Comparison of ENCODE assay signal across 8 cellular contexts in genomic region chr12:108337235-108338223, GRCh38. TPM values are rescaled to one million over a fixed set of nuclear protein-coding genes. Genes with fewer than 3 reads are reported as not detected.
DNase-seq lines count a peak whose midpoint lies in the region; ATAC-seq and TF ChIP-seq lines count a peak whose summit lies in the region.

No MANE protein-coding gene starts in this region.

- no peak overlapping the region for H2AFZ ChIP-seq in Karpas-422 (ENCODE audit: low read length)

- H3K4me3 ChIP-seq in Karpas-422 (ENCODE audit: low read length) (no peak overlapping the region), left lung (peak overlapping the region in 1 of 2 donors; percentile 35)

- H3K79me2 ChIP-seq in Karpas-422 (ENCODE audit: low read length) = no peaks in the 10 kb centered on the region

- intact Hi-C loops in left lung (cut with DNase I) = no loop called here

- H3K27me3 ChIP-seq in Karpas-422 (ENCODE audit: low read length) (no peaks in the 10 kb centered on the region), left lung (peaks cover 0 to 14% of the 10 kb centered on the region in 2 donors)

- H4K20me1 ChIP-seq in Karpas-422 (ENCODE audit: insufficient read depth, low read depth, low read length) = no peaks in the 10 kb centered on the region

- no peaks in the 10 kb centered on the region for H3K9me2 ChIP-seq in Karpas-422 (replicated peaks; ENCODE audit: insufficient read depth, low read length)

- H3K27ac ChIP-seq in Karpas-422 (ENCODE audit: low read length) (no peak overlapping the region), left lung (peak overlapping the region in 1 of 2 donors; percentile 57)

- in situ Hi-C loops in T47D (cut with HindIII; ENCODE audit: low pct_unique_long_range_greater_than_20kb, low sequenced_read_pairs) = no loop called here

- ATAC-seq in left lung (peak; percentile 34), GM21825 (IDR thresholded peaks at IDR 0.05; ENCODE audit: unreplicated experiment) (no peak)

- peak; percentile 46 to 48 for TF ChIP-seq CTCF in left lung (IDR thresholded peaks at IDR 0.05)

- no peaks in the 10 kb centered on the region for H3K9me3 ChIP-seq in Karpas-422 (ENCODE audit: low read length)
- H3K9me3 ChIP-seq in left lung = no peaks in the 10 kb centered on the region

- no peak overlapping the region for H3K4me2 ChIP-seq in Karpas-422 (ENCODE audit: low read depth, low read length, poor library complexity, severe bottlenecking)

- H3K4me1 ChIP-seq in Karpas-422 (ENCODE audit: low read length) = no peaks in the 10 kb centered on the region
- H3K4me1 ChIP-seq in left lung = peaks cover 8 to 68% of the 10 kb centered on the region in 2 donors

- H3K36me3 ChIP-seq in Karpas-422 (ENCODE audit: insufficient read depth, low read length) = no peaks in the 10 kb centered on the region
- no peaks in the 10 kb centered on the region for H3K36me3 ChIP-seq in left lung

- DNase-seq in NCI-H2171 treated with DMSO at 0.1 percent for 48 hours (lab: John Stamatoyannopoulos, UW) (peak; percentile 27), NCI-H2171 (lab: John Stamatoyannopoulos, UW) (no peak), Karpas-422 (peak; percentile 68), T47D (ENCODE audit: low read depth in 1 of 2, low spot score in 1 of 2) (peak; percentile 31 to 42), left lung (no peak), NCI-H2029 treated with DMSO at 0.1 percent for 48 hours (lab: John Stamatoyannopoulos, UW) (no peak), activated T-cell treated with anti-CD3 and anti-CD28 coated beads for 4 hours (no peak)

- no peak overlapping the region for H3K9ac ChIP-seq in Karpas-422 (ENCODE audit: low read length)

RNA-seq across cellular contexts. Expression of gene CMKLR1, which starts 1.6 kb away (rescaled TPM):
- not detected in 2 replicates for total RNA-seq in Karpas-422 (2014; rRNA removed; shearing (Covaris generic); ENCODE audit: low replicate concordance)
- 10 to 100 TPM; 19.0 to 31.2 TPM for total RNA-seq in left lung

Comparison
In these comparisons a context has a peak if more than half of its experiments do, and no peak if none do; other contexts are left out.
1. DNase-seq: peak in NCI-H2171 treated with DMSO at 0.1 percent for 48 hours (single experiment), Karpas-422 (single experiment) and T47D (2 of 2); none in NCI-H2171 (single experiment), left lung (0 of 2), NCI-H2029 treated with DMSO at 0.1 percent for 48 hours (single experiment) and activated T-cell treated with anti-CD3 and anti-CD28 coated beads for 4 hours (single experiment).
2. RNA of gene CMKLR1, which starts 1.6 kb away (total RNA-seq): 19.0 to 31.2 TPM in left lung; not detected in Karpas-422; every median in the first group is over 10 times any median in the second.